3 cellular contexts compared by ENCODE assay signal in genomic region chr16:1193825-1194581, GRCh38.
TF ChIP-seq lines count a peak whose summit lies in the region.

No MANE protein-coding gene starts in this region.

TF ChIP-seq in liver, 16 proteins besides CTCF, POLR2A, EP300 and RAD21:
- TF ChIP-seq SP1 (IDR thresholded peaks at IDR 0.05) (no peak), EGR1 (IDR thresholded peaks at IDR 0.05; ENCODE audit: low read depth in 2 of 2) (no peak), RXRA (IDR thresholded peaks at IDR 0.05) (no peak), TAF1 (conservative IDR thresholded peaks at IDR 0.05) (no peak), HNF4G (IDR thresholded peaks at IDR 0.05) (no peak), REST (IDR thresholded peaks at IDR 0.05) (no peak), YY1 (IDR thresholded peaks at IDR 0.05) (no peak), MAX (IDR thresholded peaks at IDR 0.05) (no peak), FOXA2 (IDR thresholded peaks at IDR 0.05) (no peak), ATF3 (IDR thresholded peaks at IDR 0.05) (no peak), NR2F2 (IDR thresholded peaks at IDR 0.05) (no peak), ZBTB33 (IDR thresholded peaks at IDR 0.05) (no peak)

TF ChIP-seq in HepG2, 621 proteins besides CTCF, POLR2A, EP300 and RAD21:
- no peak for TF ChIP-seq MBD4 (IDR thresholded peaks at IDR 0.05; ENCODE audit: borderline replicate concordance, low read length)
- TF ChIP-seq AGO2 (optimal IDR thresholded peaks at IDR 0.05; ENCODE audit: low read depth, low read length) = no peak
- TF ChIP-seq ZNF431 (CRISPR knock-in tag; IDR thresholded peaks at IDR 0.05; ENCODE audit: borderline replicate concordance, low read depth) = no peak
- no peak for TF ChIP-seq HOMEZ (CRISPR knock-in tag; IDR thresholded peaks at IDR 0.05; ENCODE audit: low read depth)
- no peak for TF ChIP-seq THAP8 (CRISPR knock-in tag; IDR thresholded peaks at IDR 0.05; ENCODE audit: borderline replicate concordance)
- no peak for TF ChIP-seq MNT (IDR thresholded peaks at IDR 0.05)
- TF ChIP-seq SALL2 (CRISPR knock-in tag; IDR thresholded peaks at IDR 0.05) = no peak
- TF ChIP-seq JUNB (CRISPR knock-in tag; IDR thresholded peaks at IDR 0.05; ENCODE audit: borderline replicate concordance) = no peak
- no peak for TF ChIP-seq KLF6 (CRISPR knock-in tag; IDR thresholded peaks at IDR 0.05)
- TF ChIP-seq HNRNPL (IDR thresholded peaks at IDR 0.05; ENCODE audit: low read depth, low read length) = no peak
- TF ChIP-seq ZBTB14 (CRISPR knock-in tag; IDR thresholded peaks at IDR 0.05) = no peak
- TF ChIP-seq, protein P1, sequence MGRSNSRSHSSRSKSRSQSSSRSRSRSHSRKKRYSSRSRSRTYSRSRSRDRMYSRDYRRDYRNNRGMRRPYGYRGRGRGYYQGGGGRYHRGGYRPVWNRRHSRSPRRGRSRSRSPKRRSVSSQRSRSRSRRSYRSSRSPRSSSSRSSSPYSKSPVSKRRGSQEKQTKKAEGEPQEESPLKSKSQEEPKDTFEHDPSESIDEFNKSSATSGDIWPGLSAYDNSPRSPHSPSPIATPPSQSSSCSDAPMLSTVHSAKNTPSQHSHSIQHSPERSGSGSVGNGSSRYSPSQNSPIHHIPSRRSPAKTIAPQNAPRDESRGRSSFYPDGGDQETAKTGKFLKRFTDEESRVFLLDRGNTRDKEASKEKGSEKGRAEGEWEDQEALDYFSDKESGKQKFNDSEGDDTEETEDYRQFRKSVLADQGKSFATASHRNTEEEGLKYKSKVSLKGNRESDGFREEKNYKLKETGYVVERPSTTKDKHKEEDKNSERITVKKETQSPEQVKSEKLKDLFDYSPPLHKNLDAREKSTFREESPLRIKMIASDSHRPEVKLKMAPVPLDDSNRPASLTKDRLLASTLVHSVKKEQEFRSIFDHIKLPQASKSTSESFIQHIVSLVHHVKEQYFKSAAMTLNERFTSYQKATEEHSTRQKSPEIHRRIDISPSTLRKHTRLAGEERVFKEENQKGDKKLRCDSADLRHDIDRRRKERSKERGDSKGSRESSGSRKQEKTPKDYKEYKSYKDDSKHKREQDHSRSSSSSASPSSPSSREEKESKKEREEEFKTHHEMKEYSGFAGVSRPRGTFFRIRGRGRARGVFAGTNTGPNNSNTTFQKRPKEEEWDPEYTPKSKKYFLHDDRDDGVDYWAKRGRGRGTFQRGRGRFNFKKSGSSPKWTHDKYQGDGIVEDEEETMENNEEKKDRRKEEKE (IDR thresholded peaks at IDR 0.05) = no peak
- TF ChIP-seq SOX6 (IDR thresholded peaks at IDR 0.05) = no peak
- no peak for TF ChIP-seq SOX6 (CRISPR knock-in tag; IDR thresholded peaks at IDR 0.05)
- no peak for TF ChIP-seq ZNF503 (CRISPR knock-in tag; IDR thresholded peaks at IDR 0.05)
- TF ChIP-seq HDAC1 (CRISPR knock-in tag; IDR thresholded peaks at IDR 0.05) = no peak
- no peak for TF ChIP-seq ZNF562 (CRISPR knock-in tag; IDR thresholded peaks at IDR 0.05; ENCODE audit: borderline replicate concordance)
- TF ChIP-seq MEF2D (CRISPR knock-in tag; IDR thresholded peaks at IDR 0.05) = no peak

TF ChIP-seq in WTC11, 78 proteins besides CTCF, POLR2A, EP300 and RAD21:
- TF ChIP-seq EMX1 (CRISPR knock-in tag; IDR thresholded peaks at IDR 0.05) = no peak
- TF ChIP-seq MYBL2 (CRISPR knock-in tag; IDR thresholded peaks at IDR 0.05) = no peak
